In the genomic region with DNA sequence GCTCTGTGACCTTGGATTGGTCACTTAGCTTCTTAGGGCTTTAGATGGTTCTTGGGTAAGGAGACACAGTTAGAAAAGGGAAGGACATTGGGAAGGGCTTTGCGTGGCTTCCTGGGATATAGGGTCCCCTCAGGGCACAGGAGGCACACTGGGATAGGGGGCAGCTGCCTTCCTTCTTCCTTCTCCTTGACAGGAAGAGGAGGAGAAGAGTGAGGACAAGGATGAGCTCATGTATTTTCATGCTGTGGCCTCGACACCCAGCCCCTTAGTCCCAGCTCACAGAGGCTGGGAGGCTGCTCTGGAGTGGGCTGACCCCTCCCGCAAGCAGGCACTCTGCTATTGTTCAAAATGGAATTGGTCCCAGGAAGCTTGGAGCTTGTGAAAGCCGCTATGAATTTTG, we compare ENCODE assay signal across 25 cellular contexts. TPM values are rescaled to one million over a fixed set of nuclear protein-coding genes. Genes with fewer than 3 reads are reported as not detected.
"Had no signal": no experiment of that assay in that cellular context is flagged by ENCODE, and none has a peak within 500 bp of the region (broad histone marks: within the 10 kb centered on the region; RNA-seq: fewer than 3 reads in every experiment).

No MANE protein-coding gene starts in this region.

- H3K36me3 ChIP-seq: breast epithelium, left ventricle myocardium inferior, pancreas, sigmoid colon, uterus had no signal

- H3K9me3 ChIP-seq: breast epithelium, left ventricle myocardium inferior, pancreas, psoas muscle, sigmoid colon, uterus had no signal

- DNase-seq: activated CD4-positive, alpha-beta T cell treated with anti-CD3 and anti-CD28 coated beads for 36 hours; activated CD4-positive, CD25-positive, alpha-beta regulatory T cell; activated CD8-positive, alpha-beta memory T cell treated with anti-CD3 and anti-CD28 coated beads, Interleukin-2, amount 10 ng/mL, durations not matched to agents 7 days and 5 days; activated CD8-positive, alpha-beta T cell treated with anti-CD3 and anti-CD28 coated beads, Interleukin-2, amount 10 ng/mL, durations not matched to agents 7 days and 5 days; activated naive CD8-positive, alpha-beta T cell treated with anti-CD3 and anti-CD28 coated beads, Interleukin-2, amount 50 U/mL, for 24 hours; activated T-cell treated with anti-CD3 and anti-CD28 coated beads, Interleukin-2, amount 50 U/mL, for 48 hours; amygdala; central memory CD4-positive, alpha-beta T cell; effector CD8-positive, alpha-beta T cell; left ventricle myocardium inferior; pancreas; psoas muscle; sigmoid colon; small intestine; stimulated activated CD4-positive, alpha-beta T cell treated with anti-CD3 and anti-CD28 coated beads, Interleukin-4, amount 100 ng/mL, for 4 hours; stimulated activated CD8-positive, alpha-beta memory T cell treated with anti-CD3 and anti-CD28 coated beads, Interleukin-4, amount 100 ng/mL, for 48 hours; stimulated activated naive CD8-positive, alpha-beta T cell treated with anti-CD3 and anti-CD28 coated beads, Interleukin-15, amount 100 ng/mL, for 72 hours; uterus had no signal

- H3K27ac Mint-ChIP-seq: activated CD4-positive, alpha-beta T cell treated with anti-CD3 and anti-CD28 coated beads for 36 hours; activated CD8-positive, alpha-beta memory T cell treated with anti-CD3 and anti-CD28 coated beads, Interleukin-2, amount 10 ng/mL, durations not matched to agents 7 days and 5 days; activated CD8-positive, alpha-beta T cell treated with anti-CD3 and anti-CD28 coated beads, Interleukin-2, amount 10 ng/mL, durations not matched to agents 7 days and 5 days; activated naive CD4-positive, alpha-beta T cell treated with anti-CD3 and anti-CD28 coated beads, Interleukin-2, amount 50 U/mL, for 24 hours; activated naive CD8-positive, alpha-beta T cell treated with anti-CD3 and anti-CD28 coated beads, Interleukin-2, amount 50 U/mL, for 24 hours; activated T-helper 2 cell treated with anti-CD3 and anti-CD28 coated beads, Interferon-gamma antibody, Interleukin-2, Interleukin-4, amounts not matched to agents 10 μg/mL and 5 μg/mL and 100 μg/mL, durations not matched to agents 14 hours and 24 hours and 36 hours; nephron; stimulated activated memory B cell treated with anti-CD40 and anti-IgM and Interleukin-4, amounts not matched to agents 10 μg/mL and 1 μg/mL and 100 μg/mL, for 72 hours; stimulated activated naive CD8-positive, alpha-beta T cell treated with anti-CD3 and anti-CD28 coated beads, Interleukin-15, amount 100 ng/mL, for 72 hours; type B pancreatic cell had no signal

- H3K4me3 ChIP-seq: breast epithelium, left ventricle myocardium inferior, pancreas, psoas muscle, sigmoid colon, uterus had no signal

- H3K4me1 ChIP-seq: breast epithelium, left ventricle myocardium inferior, pancreas, psoas muscle, sigmoid colon, uterus had no signal

- H3K27ac ChIP-seq: breast epithelium, left ventricle myocardium inferior, pancreas, psoas muscle, sigmoid colon, uterus had no signal

- H3K4me1 Mint-ChIP-seq: activated CD4-positive, alpha-beta T cell treated with anti-CD3 and anti-CD28 coated beads for 36 hours; activated CD8-positive, alpha-beta memory T cell treated with anti-CD3 and anti-CD28 coated beads, Interleukin-2, amount 10 ng/mL, durations not matched to agents 7 days and 5 days; activated naive CD4-positive, alpha-beta T cell treated with anti-CD3 and anti-CD28 coated beads, Interleukin-2, amount 50 U/mL, for 24 hours; activated naive CD8-positive, alpha-beta T cell treated with anti-CD3 and anti-CD28 coated beads, Interleukin-2, amount 50 U/mL, for 24 hours; stimulated activated naive CD8-positive, alpha-beta T cell treated with anti-CD3 and anti-CD28 coated beads, Interleukin-15, amount 100 ng/mL, for 72 hours had no signal

- H3K36me3 Mint-ChIP-seq: activated CD8-positive, alpha-beta memory T cell treated with anti-CD3 and anti-CD28 coated beads, Interleukin-2, amount 10 ng/mL, durations not matched to agents 7 days and 5 days; activated naive CD4-positive, alpha-beta T cell treated with anti-CD3 and anti-CD28 coated beads, Interleukin-2, amount 50 U/mL, for 24 hours; stimulated activated memory B cell treated with anti-CD40 and anti-IgM and Interleukin-4, amounts not matched to agents 10 μg/mL and 1 μg/mL and 100 μg/mL, for 72 hours; type B pancreatic cell had no signal

- H3K9me3 Mint-ChIP-seq: activated naive CD4-positive, alpha-beta T cell treated with anti-CD3 and anti-CD28 coated beads, Interleukin-2, amount 50 U/mL, for 24 hours; activated naive CD8-positive, alpha-beta T cell treated with anti-CD3 and anti-CD28 coated beads, Interleukin-2, amount 50 U/mL, for 24 hours; activated T-helper 2 cell treated with anti-CD3 and anti-CD28 coated beads, Interferon-gamma antibody, Interleukin-2, Interleukin-4, amounts not matched to agents 10 μg/mL and 5 μg/mL and 100 μg/mL, durations not matched to agents 14 hours and 24 hours and 36 hours; nephron; stimulated activated memory B cell treated with anti-CD40 and anti-IgM and Interleukin-4, amounts not matched to agents 10 μg/mL and 1 μg/mL and 100 μg/mL, for 72 hours; stimulated activated naive CD8-positive, alpha-beta T cell treated with anti-CD3 and anti-CD28 coated beads, Interleukin-15, amount 100 ng/mL, for 72 hours; type B pancreatic cell had no signal

- ATAC-seq: activated CD4-positive, alpha-beta T cell treated with anti-CD3 and anti-CD28 coated beads for 36 hours; activated CD8-positive, alpha-beta memory T cell treated with anti-CD3 and anti-CD28 coated beads, Interleukin-2, amount 10 ng/mL, durations not matched to agents 7 days and 5 days; activated CD8-positive, alpha-beta T cell treated with anti-CD3 and anti-CD28 coated beads, Interleukin-2, amount 10 ng/mL, durations not matched to agents 7 days and 5 days; activated naive CD8-positive, alpha-beta T cell treated with anti-CD3 and anti-CD28 coated beads, Interleukin-2, amount 50 U/mL, for 24 hours; pancreas; psoas muscle; stimulated activated memory B cell treated with anti-CD40 and anti-IgM and Interleukin-4, amounts not matched to agents 10 μg/mL and 1 μg/mL and 100 μg/mL, for 72 hours; stimulated activated naive CD8-positive, alpha-beta T cell treated with anti-CD3 and anti-CD28 coated beads, Interleukin-15, amount 100 ng/mL, for 72 hours had no signal

- H3K27me3 ChIP-seq: breast epithelium, uterus had no signal

- H3K4me3 Mint-ChIP-seq: activated CD4-positive, alpha-beta T cell treated with anti-CD3 and anti-CD28 coated beads for 36 hours; activated CD8-positive, alpha-beta memory T cell treated with anti-CD3 and anti-CD28 coated beads, Interleukin-2, amount 10 ng/mL, durations not matched to agents 7 days and 5 days; activated CD8-positive, alpha-beta T cell treated with anti-CD3 and anti-CD28 coated beads, Interleukin-2, amount 10 ng/mL, durations not matched to agents 7 days and 5 days; activated naive CD4-positive, alpha-beta T cell treated with anti-CD3 and anti-CD28 coated beads, Interleukin-2, amount 50 U/mL, for 24 hours; activated naive CD8-positive, alpha-beta T cell treated with anti-CD3 and anti-CD28 coated beads, Interleukin-2, amount 50 U/mL, for 24 hours; nephron; stimulated activated memory B cell treated with anti-CD40 and anti-IgM and Interleukin-4, amounts not matched to agents 10 μg/mL and 1 μg/mL and 100 μg/mL, for 72 hours; stimulated activated naive CD8-positive, alpha-beta T cell treated with anti-CD3 and anti-CD28 coated beads, Interleukin-15, amount 100 ng/mL, for 72 hours; type B pancreatic cell had no signal

RNA-seq across cellular contexts. Expression of gene POU3F1, which starts 45.7 kb away (rescaled TPM):
- total RNA-seq: activated CD8-positive, alpha-beta T cell treated with anti-CD3 and anti-CD28 coated beads, Interleukin-2, amount 10 ng/mL, durations not matched to agents 7 days and 5 days; epithelial cell of proximal tubule; sigmoid colon; uterus had no signal
